ENCODE assay signal across 9 cellular contexts in genomic region chr11:128734439-128735224, GRCh38. TPM values are rescaled to one million over a fixed set of nuclear protein-coding genes. Genes with fewer than 3 reads are reported as not detected.
DNase-seq lines count a peak whose midpoint lies in the region; ATAC-seq, FAIRE-seq and TF ChIP-seq lines count a peak whose summit lies in the region.
"Had no signal": no experiment of that assay in that cellular context is flagged by ENCODE, and none has a peak within 500 bp of the region (broad histone marks: within the 10 kb centered on the region; RNA-seq: fewer than 3 reads in every experiment).

No MANE protein-coding gene starts in this region.

- H3K23ac ChIP-seq in mesendoderm (ENCODE audit: low read length): no peak overlapping the region

- H2BK120ac ChIP-seq in mesendoderm (ENCODE audit: low read depth, low read length): no peak overlapping the region

- no peak overlapping the region for H3K4ac ChIP-seq in mesendoderm (ENCODE audit: low read depth, low read length)

- no peak overlapping the region for H2BK5ac ChIP-seq in mesendoderm (ENCODE audit: low read length)

- DNase-seq in GM18507 (ENCODE audit: extremely low spot score, insufficient read length, low read depth) (no peak), RPMI8226 (peak; percentile 82), mesendoderm (no peak), 8988T (no peak), omental fat pad (ENCODE audit: low spot score) (no peak)
- DNase-seq in central memory CD4-positive, alpha-beta T cell: no peak

- H3K79me2 ChIP-seq in mesendoderm (ENCODE audit: control insufficient read depth, insufficient read depth, low read length): no peaks in the 10 kb centered on the region

- no peaks in the 10 kb centered on the region for H3K36me3 ChIP-seq in mesendoderm (ENCODE audit: control insufficient read depth, insufficient read depth, low read length)

- H4K8ac ChIP-seq in mesendoderm (ENCODE audit: low read depth, low read length): no peak overlapping the region

- no peak overlapping the region for H3K9ac ChIP-seq in mesendoderm (ENCODE audit: low read length)

- ATAC-seq in HG02798 (IDR thresholded peaks at IDR 0.05; ENCODE audit: poor library complexity, unreplicated experiment) (peak; percentile 30), omental fat pad (ENCODE audit: low FRiP score) (no peak), GM21360 (IDR thresholded peaks at IDR 0.05; ENCODE audit: unreplicated experiment) (no peak)
- ATAC-seq: body of pancreas had no signal

- H3K27ac ChIP-seq in mesendoderm (ENCODE audit: low read depth, low read length): no peak overlapping the region

- H2BK15ac ChIP-seq in mesendoderm (replicated peaks; ENCODE audit: low read depth): no peak overlapping the region

- no peak overlapping the region for H3K4me3 ChIP-seq in mesendoderm (ENCODE audit: low read length)
- H3K4me3 ChIP-seq: body of pancreas had no signal

- H4K5ac ChIP-seq in mesendoderm (ENCODE audit: low read length): no peak overlapping the region

- no peak overlapping the region for H3K4me2 ChIP-seq in mesendoderm (ENCODE audit: low read length)

- peaks cover 13% of the 10 kb centered on the region for H3K4me1 ChIP-seq in mesendoderm (ENCODE audit: control insufficient read depth, low read depth, low read length)

- TF ChIP-seq CTCF in omental fat pad (IDR thresholded peaks at IDR 0.05): no peak

- peak overlapping the region; percentile 1 for H3K56ac ChIP-seq in mesendoderm (ENCODE audit: low read length)

- no peaks in the 10 kb centered on the region for H3K27me3 ChIP-seq in mesendoderm (ENCODE audit: insufficient read depth, low read length, poor library complexity)
- H3K27me3 ChIP-seq: body of pancreas had no signal

- H3K18ac ChIP-seq in mesendoderm (ENCODE audit: low read length): no peak overlapping the region

- WGBS in mesendoderm (ENCODE audit: extremely low coverage, insufficient coverage, low lambda C conversion rate): no CpG with 5 or more reads among the region's 13 CpGs

- FAIRE-seq in GM18507 (lab: Jason Lieb, UNC): peak; percentile 96

- no peaks in the 10 kb centered on the region for H3K79me1 ChIP-seq in mesendoderm (ENCODE audit: low read length)

- no peak overlapping the region for H2AK5ac ChIP-seq in mesendoderm (ENCODE audit: low read length)

RNA-seq across cellular contexts. Expression of gene FLI1, which starts 40.8 kb away (rescaled TPM):
- polyA plus RNA-seq in mesendoderm (2013, experiment 1 of 2): 0.21 TPM
- 0.25 TPM for polyA plus RNA-seq in mesendoderm (2013, experiment 2 of 2)
- 100 to 1,000 TPM in 1 of 4 donors, 10 to 100 TPM in 3; 12.9 to 118 (median 50.4) TPM for total RNA-seq in omental fat pad
